Comparison of ENCODE assay signal across 1 cellular context in genomic region chr9:137225701-137226331, GRCh38.
TF ChIP-seq lines count a peak whose summit lies in the region.

No MANE protein-coding gene starts in this region.

TF ChIP-seq in A549, 52 proteins besides CTCF, POLR2A, EP300 and RAD21:
- no peak for TF ChIP-seq FOSB (CRISPR knock-in tag; IDR thresholded peaks at IDR 0.05)
- TF ChIP-seq GATA3 (IDR thresholded peaks at IDR 0.05; ENCODE audit: borderline replicate concordance), result no peak
- TF ChIP-seq FOXS1 (CRISPR knock-in tag; IDR thresholded peaks at IDR 0.05), result no peak
- no peak for TF ChIP-seq TFCP2L1 (CRISPR knock-in tag; IDR thresholded peaks at IDR 0.05)
- TF ChIP-seq MAX (IDR thresholded peaks at IDR 0.05), result no peak
- no peak for TF ChIP-seq SMC3 (IDR thresholded peaks at IDR 0.05)
- no peak for TF ChIP-seq CHD2 (IDR thresholded peaks at IDR 0.05; ENCODE audit: low read length, partially characterized antibody)
- TF ChIP-seq, protein P1, sequence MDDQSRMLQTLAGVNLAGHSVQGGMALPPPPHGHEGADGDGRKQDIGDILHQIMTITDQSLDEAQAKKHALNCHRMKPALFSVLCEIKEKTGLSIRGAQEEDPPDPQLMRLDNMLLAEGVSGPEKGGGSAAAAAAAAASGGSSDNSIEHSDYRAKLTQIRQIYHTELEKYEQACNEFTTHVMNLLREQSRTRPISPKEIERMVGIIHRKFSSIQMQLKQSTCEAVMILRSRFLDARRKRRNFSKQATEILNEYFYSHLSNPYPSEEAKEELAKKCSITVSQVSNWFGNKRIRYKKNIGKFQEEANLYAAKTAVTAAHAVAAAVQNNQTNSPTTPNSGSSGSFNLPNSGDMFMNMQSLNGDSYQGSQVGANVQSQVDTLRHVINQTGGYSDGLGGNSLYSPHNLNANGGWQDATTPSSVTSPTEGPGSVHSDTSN (IDR thresholded peaks at IDR 0.05), result no peak
- TF ChIP-seq BCL3 (IDR thresholded peaks at IDR 0.05), result no peak
- no peak for TF ChIP-seq BHLHE40 (IDR thresholded peaks at IDR 0.05; ENCODE audit: low read depth, low read length)
- TF ChIP-seq CBX8 (IDR thresholded peaks at IDR 0.05), result no peak
TF ChIP-seq in A549: peak in this region for 0.
